In the genomic region with DNA sequence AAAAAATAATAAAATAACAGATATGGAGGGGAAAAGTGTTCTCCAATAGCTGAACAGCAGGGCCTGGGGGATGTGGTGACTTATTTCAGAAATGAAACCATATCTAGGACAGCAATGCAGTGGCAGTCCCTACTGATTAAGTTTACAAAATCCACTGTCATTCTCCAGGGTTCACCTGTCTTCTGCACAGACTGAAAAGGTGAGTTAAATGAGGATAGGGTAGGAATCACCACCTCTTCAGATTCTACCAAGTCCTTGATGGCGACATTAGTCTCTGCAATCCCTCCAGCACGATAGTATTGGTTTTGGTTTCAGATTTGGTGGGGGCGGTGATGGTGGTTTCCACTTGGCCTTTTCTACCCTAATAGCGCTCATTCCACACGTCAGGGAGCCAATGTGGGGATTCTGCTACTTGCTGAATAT, we compare ENCODE assay signal across 10 cellular contexts. TPM values are rescaled to one million over a fixed set of nuclear protein-coding genes. Genes with fewer than 3 reads are reported as not detected.
DNase-seq lines count a peak whose midpoint lies in the region; ATAC-seq lines count a peak whose summit lies in the region.
"Had no signal": no experiment of that assay in that cellular context is flagged by ENCODE, and none has a peak within 500 bp of the region (broad histone marks: within the 10 kb centered on the region; RNA-seq: fewer than 3 reads in every experiment).

No MANE protein-coding gene starts in this region.

- H3K27me3 Mint-ChIP-seq in activated CD8-positive, alpha-beta memory T cell treated with anti-CD3 and anti-CD28 coated beads, Interleukin-2, amount 10 ng/mL, durations not matched to agents 7 days and 5 days = peaks cover 3% of the 10 kb centered on the region

- H3K4me3 ChIP-seq in mesendoderm (ENCODE audit: low read length) = no peak overlapping the region

- no peaks in the 10 kb centered on the region for H3K79me1 ChIP-seq in mesendoderm (ENCODE audit: low read length)

- no peaks in the 10 kb centered on the region for H3K36me3 ChIP-seq in mesendoderm (ENCODE audit: control insufficient read depth, insufficient read depth, low read length)

- CTCF ChIA-PET in activated CD8-positive, alpha-beta memory T cell treated with anti-CD3 and anti-CD28 coated beads, Interleukin-2, amount 10 ng/mL, durations not matched to agents 7 days and 5 days (lab: Charles Lee) = interaction anchor here (2.0 to 2.7 kb wide), 2 partner anchors 13 to 34 kb away, joined by 5 to 13 read pairs; no protein-coding TSS in a partner anchor

- no peak overlapping the region for H3K27ac ChIP-seq in mesendoderm (ENCODE audit: low read depth, low read length)
- H3K27ac ChIP-seq in caudate nucleus (ENCODE audit: low read depth, low read length) = no peak overlapping the region
- H3K27ac ChIP-seq: parathyroid adenoma had no signal

- H4K5ac ChIP-seq in mesendoderm (ENCODE audit: low read length) = no peak overlapping the region

- no peak overlapping the region for H3K56ac ChIP-seq in mesendoderm (ENCODE audit: low read length)

- no CpG with 5 or more reads among the region's 5 CpGs for whole genome bisulfite sequencing in mesendoderm (ENCODE audit: extremely low coverage, insufficient coverage, low lambda C conversion rate)

- H3K79me2 ChIP-seq in mesendoderm (ENCODE audit: control insufficient read depth, insufficient read depth, low read length) = no peaks in the 10 kb centered on the region
- H3K79me2 ChIP-seq: parathyroid adenoma had no signal

- no peak overlapping the region for H3K4me2 ChIP-seq in mesendoderm (ENCODE audit: low read length)

- peaks cover 22% of the 10 kb centered on the region for H3K4me1 Mint-ChIP-seq in activated CD8-positive, alpha-beta memory T cell treated with anti-CD3 and anti-CD28 coated beads, Interleukin-2, amount 10 ng/mL, durations not matched to agents 7 days and 5 days

- peak overlapping the region; percentile 73 for H3K4me3 Mint-ChIP-seq in activated CD8-positive, alpha-beta memory T cell treated with anti-CD3 and anti-CD28 coated beads, Interleukin-2, amount 10 ng/mL, durations not matched to agents 7 days and 5 days

- DNase-seq in activated CD8-positive, alpha-beta memory T cell treated with anti-CD3 and anti-CD28 coated beads, Interleukin-2, amount 10 ng/mL, durations not matched to agents 7 days and 5 days = peak; percentile 82
- DNase-seq in activated CD8-positive, alpha-beta memory T cell treated with anti-CD3 and anti-CD28 coated beads, Interleukin-2, amount 50 U/mL, for 48 hours = no peak
- DNase-seq in stimulated activated CD4-positive, alpha-beta T cell treated with anti-CD3 and anti-CD28 coated beads, Interleukin-4, amount 100 ng/mL, for 24 hours = peak; percentile 39
- no peak for DNase-seq in mesendoderm
- DNase-seq in GM03348 (ENCODE audit: low spot score) = no peak
- DNase-seq in caudate nucleus (lab: John Stamatoyannopoulos, UW) = no peak

- H3K36me3 Mint-ChIP-seq in activated CD8-positive, alpha-beta memory T cell treated with anti-CD3 and anti-CD28 coated beads, Interleukin-2, amount 10 ng/mL, durations not matched to agents 7 days and 5 days = no peaks in the 10 kb centered on the region

- H2BK15ac ChIP-seq in mesendoderm (replicated peaks; ENCODE audit: low read depth) = no peak overlapping the region

- H3K23ac ChIP-seq in mesendoderm (ENCODE audit: low read length) = no peak overlapping the region

- no peaks in the 10 kb centered on the region for H3K4me1 ChIP-seq in mesendoderm (ENCODE audit: control insufficient read depth, low read depth, low read length)
- H3K4me1 ChIP-seq: parathyroid adenoma had no signal

- H3K4ac ChIP-seq in mesendoderm (ENCODE audit: low read depth, low read length) = no peak overlapping the region

- no peak overlapping the region for H3K9ac ChIP-seq in mesendoderm (ENCODE audit: low read length)
- H3K9ac ChIP-seq: parathyroid adenoma had no signal

- H3K9me3 Mint-ChIP-seq in activated CD8-positive, alpha-beta memory T cell treated with anti-CD3 and anti-CD28 coated beads, Interleukin-2, amount 10 ng/mL, durations not matched to agents 7 days and 5 days (ENCODE audit: low read depth) = no peaks in the 10 kb centered on the region

- H3K18ac ChIP-seq in mesendoderm (ENCODE audit: low read length) = no peak overlapping the region

- no peaks in the 10 kb centered on the region for H3K27me3 ChIP-seq in mesendoderm (ENCODE audit: insufficient read depth, low read length, poor library complexity)

- H3K27ac Mint-ChIP-seq in activated CD8-positive, alpha-beta memory T cell treated with anti-CD3 and anti-CD28 coated beads, Interleukin-2, amount 10 ng/mL, durations not matched to agents 7 days and 5 days = peak overlapping the region; percentile 86

- H4K8ac ChIP-seq in mesendoderm (ENCODE audit: low read depth, low read length) = no peak overlapping the region

- H2BK120ac ChIP-seq in mesendoderm (ENCODE audit: low read depth, low read length) = no peak overlapping the region

- no peak overlapping the region for H2BK5ac ChIP-seq in mesendoderm (ENCODE audit: low read length)

- ATAC-seq in activated CD8-positive, alpha-beta memory T cell treated with anti-CD3 and anti-CD28 coated beads, Interleukin-2, amount 10 ng/mL, durations not matched to agents 7 days and 5 days = peak; percentile 90
- peak; percentile 98 for ATAC-seq in GM21786 (IDR thresholded peaks at IDR 0.05; ENCODE audit: unreplicated experiment)
- ATAC-seq in HG03520 (IDR thresholded peaks at IDR 0.05; ENCODE audit: unreplicated experiment) = peak; percentile 95

- no peak overlapping the region for H2AK5ac ChIP-seq in mesendoderm (ENCODE audit: low read length)

RNA-seq across cellular contexts. Expression of a gene that starts 32.3 kb away (rescaled TPM):
- 1,000 to 10,000 TPM; 1,230 to 1,897 TPM for total RNA-seq in activated CD8-positive, alpha-beta memory T cell treated with anti-CD3 and anti-CD28 coated beads, Interleukin-2, amount 10 ng/mL, durations not matched to agents 7 days and 5 days
- polyA plus RNA-seq in mesendoderm (2013, experiment 1 of 2) = 4,670 TPM
- 4,303 TPM for polyA plus RNA-seq in mesendoderm (2013, experiment 2 of 2)

RNA-seq across cellular contexts. Expression of a gene that starts 46.3 kb away (rescaled TPM):
- not detected for total RNA-seq in activated CD8-positive, alpha-beta memory T cell treated with anti-CD3 and anti-CD28 coated beads, Interleukin-2, amount 10 ng/mL, durations not matched to agents 7 days and 5 days
- 0.08 TPM for polyA plus RNA-seq in mesendoderm (2013, experiment 1 of 2)
- polyA plus RNA-seq in mesendoderm (2013, experiment 2 of 2) = 0.10 TPM
- total RNA-seq: chondrocyte had no signal

Comparison
In these comparisons a context has a peak if more than half of its experiments do, and no peak if none do; other contexts are left out.
1. DNase-seq: peak in activated CD8-positive, alpha-beta memory T cell treated with anti-CD3 and anti-CD28 coated beads, Interleukin-2, amount 10 ng/mL, durations not matched to agents 7 days and 5 days (single experiment) and stimulated activated CD4-positive, alpha-beta T cell treated with anti-CD3 and anti-CD28 coated beads, Interleukin-4, amount 100 ng/mL, for 24 hours (single experiment); none in activated CD8-positive, alpha-beta memory T cell treated with anti-CD3 and anti-CD28 coated beads, Interleukin-2, amount 50 U/mL, for 48 hours (single experiment), mesendoderm (single experiment), GM03348 (single experiment) and caudate nucleus (0 of 61).
2. Peak in every context shown above with its lines, with median percentiles within 50 percentile points of each other: ATAC-seq.